In genomic region chr3:33025648-33026178, GRCh38 we compare ENCODE assay signal across 27 cellular contexts.
"Had no signal": no experiment of that assay in that cellular context is flagged by ENCODE, and none has a peak within 500 bp of the region (broad histone marks: within the 10 kb centered on the region; RNA-seq: fewer than 3 reads in every experiment).

No MANE protein-coding gene starts in this region.

- H3K9me3 Mint-ChIP-seq: endodermal cell; natural killer cell treated with Interleukin-12 subunit alpha and Interleukin-12 subunit beta and Interleukin-15 and Interleukin-18, amount 100 ng/mL, for 72 hours; neural crest cell; stimulated activated naive B cell treated with anti-CD40 and anti-IgM and Interleukin-4, amounts not matched to agents 10 μg/mL and 1 μg/mL and 100 μg/mL, for 72 hours; stimulated activated naive CD8-positive, alpha-beta T cell treated with anti-CD3 and anti-CD28 coated beads, Interleukin-15, Interleukin-2, amounts not matched to agents 100 ng/mL and 50 ng/mL, for 24 hours had no signal

- H3K4me1 ChIP-seq: esophagus muscularis mucosa, foreskin keratinocyte, gastroesophageal sphincter, heart left ventricle, left lung, prostate gland, right atrium auricular region, sigmoid colon, transverse colon had no signal

- H3K4me3 ChIP-seq: esophagus muscularis mucosa, gastroesophageal sphincter, heart left ventricle, left lung, mucosa of descending colon, prostate gland, right atrium auricular region, sigmoid colon, thoracic aorta, transverse colon had no signal

- ATAC-seq: foreskin keratinocyte; gastroesophageal sphincter; left cardiac atrium; left lung; mucosa of descending colon; natural killer cell treated with Interleukin-12 subunit alpha and Interleukin-12 subunit beta and Interleukin-15 and Interleukin-18, amount 100 ng/mL, for 72 hours; stimulated activated naive B cell treated with anti-CD40 and anti-IgM and Interleukin-4, amounts not matched to agents 10 μg/mL and 1 μg/mL and 100 μg/mL, for 72 hours had no signal

- H2AFZ ChIP-seq: parathyroid adenoma had no signal

- H3K36me3 ChIP-seq: prostate gland, thoracic aorta had no signal

- H3K4me3 Mint-ChIP-seq: endodermal cell; mesothelial cell of epicardium; naive B cell; natural killer cell treated with Interleukin-12 subunit alpha and Interleukin-12 subunit beta and Interleukin-15 and Interleukin-18, amount 100 ng/mL, for 72 hours; neural crest cell; stimulated activated naive B cell treated with anti-CD40 and anti-IgM and Interleukin-4, amounts not matched to agents 10 μg/mL and 1 μg/mL and 100 μg/mL, for 72 hours; stimulated activated naive CD8-positive, alpha-beta T cell treated with anti-CD3 and anti-CD28 coated beads, Interleukin-15, Interleukin-2, amounts not matched to agents 100 ng/mL and 50 ng/mL, for 24 hours had no signal

- H3K4me1 Mint-ChIP-seq: neural crest cell had no signal

- H3K27me3 ChIP-seq: esophagus muscularis mucosa, foreskin keratinocyte, gastroesophageal sphincter, heart left ventricle, left lung, right atrium auricular region, sigmoid colon, transverse colon had no signal

- H3K79me2 ChIP-seq: parathyroid adenoma had no signal

- H3K9me3 ChIP-seq: esophagus muscularis mucosa, gastroesophageal sphincter, heart left ventricle, left lung, mucosa of descending colon, prostate gland, right atrium auricular region, sigmoid colon, thoracic aorta, transverse colon had no signal

- H3K27ac Mint-ChIP-seq: endodermal cell; mesothelial cell of epicardium; natural killer cell treated with Interleukin-12 subunit alpha and Interleukin-12 subunit beta and Interleukin-15 and Interleukin-18, amount 100 ng/mL, for 72 hours; stimulated activated naive CD8-positive, alpha-beta T cell treated with anti-CD3 and anti-CD28 coated beads, Interleukin-15, Interleukin-2, amounts not matched to agents 100 ng/mL and 50 ng/mL, for 24 hours had no signal

- DNase-seq: cerebellar nuclear complex; effector CD8-positive, alpha-beta T cell; endodermal cell; foreskin keratinocyte; heart left ventricle; hippocampal formation; left cardiac atrium; left lung; mesenchymal stem cell; mucosa of descending colon; naive B cell; sigmoid colon; stimulated activated CD4-positive, alpha-beta T cell treated with anti-CD3 and anti-CD28 coated beads, Interleukin-2, amount 100 ng/mL, for 24 hours; stimulated activated CD4-positive, alpha-beta T cell treated with anti-CD3 and anti-CD28 coated beads, Interleukin-4, amount 100 ng/mL, for 24 hours; stimulated activated naive B cell treated with anti-CD40 and anti-IgM and Interleukin-4, amounts not matched to agents 10 μg/mL and 1 μg/mL and 100 μg/mL, for 72 hours; transverse colon had no signal

- H3K27me3 Mint-ChIP-seq: naive B cell; natural killer cell treated with Interleukin-12 subunit alpha and Interleukin-12 subunit beta and Interleukin-15 and Interleukin-18, amount 100 ng/mL, for 72 hours; stimulated activated naive B cell treated with anti-CD40 and anti-IgM and Interleukin-4, amounts not matched to agents 10 μg/mL and 1 μg/mL and 100 μg/mL, for 72 hours; stimulated activated naive CD8-positive, alpha-beta T cell treated with anti-CD3 and anti-CD28 coated beads, Interleukin-15, Interleukin-2, amounts not matched to agents 100 ng/mL and 50 ng/mL, for 24 hours had no signal

- H3K27ac ChIP-seq: epithelial cell of prostate, esophagus muscularis mucosa, foreskin keratinocyte, gastroesophageal sphincter, heart left ventricle, left lung, parathyroid adenoma, prostate gland, right atrium auricular region, sigmoid colon, thoracic aorta, transverse colon had no signal
